16 cellular contexts compared by ENCODE assay signal in the genomic region with DNA sequence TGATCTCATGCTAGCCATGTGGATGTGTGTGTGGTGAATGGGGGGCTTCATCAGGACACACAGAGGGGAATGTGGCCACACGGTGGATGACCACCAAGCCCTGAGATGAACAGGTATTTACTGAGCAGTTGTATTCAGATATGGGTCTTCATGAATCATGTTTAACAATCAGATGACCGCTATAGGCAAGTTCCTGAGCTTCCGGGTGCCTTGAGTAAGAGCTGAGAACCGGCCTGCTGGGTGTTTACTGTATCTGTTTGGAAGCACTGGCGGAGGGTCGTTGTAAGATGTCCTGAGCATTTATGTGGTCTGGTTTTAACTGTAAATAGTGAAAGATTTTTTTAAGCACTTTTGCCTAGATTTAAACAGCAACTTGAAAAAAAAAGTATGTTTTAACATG. TPM values are rescaled to one million over a fixed set of nuclear protein-coding genes. Genes with fewer than 3 reads are reported as not detected.
DNase-seq lines count a peak whose midpoint lies in the region; ATAC-seq, FAIRE-seq and TF ChIP-seq lines count a peak whose summit lies in the region.
"Had no signal": no experiment of that assay in that cellular context is flagged by ENCODE, and none has a peak within 500 bp of the region (broad histone marks: within the 10 kb centered on the region; RNA-seq: fewer than 3 reads in every experiment).

No MANE protein-coding gene starts in this region.

- H2BK12ac ChIP-seq in trophoblast cell (ENCODE audit: low read length): no peak overlapping the region

- H3K36me3 Mint-ChIP-seq in activated CD8-positive, alpha-beta memory T cell treated with anti-CD3 and anti-CD28 coated beads, Interleukin-2, amount 10 ng/mL, durations not matched to agents 7 days and 5 days: peaks cover 6% of the 10 kb centered on the region
- peaks cover 22% of the 10 kb centered on the region for H3K36me3 Mint-ChIP-seq in astrocyte (ENCODE audit: low read depth, unreplicated experiment)

- H3K14ac ChIP-seq in trophoblast cell (ENCODE audit: low read length): no peak overlapping the region

- H4K91ac ChIP-seq in trophoblast cell (ENCODE audit: low read depth, low read length): no peak overlapping the region

- H2AFZ ChIP-seq in astrocyte (ENCODE audit: low read depth, low read length): no peak overlapping the region
- no peak overlapping the region for H2AFZ ChIP-seq in trophoblast cell (ENCODE audit: insufficient read depth, low read length, poor library complexity)
- H2AFZ ChIP-seq: GM23248 had no signal

- POLR2A ChIA-PET in A673 (lab: Charles Lee; ENCODE audit: low non-redundant PET): no interaction called here

- H3K27me3 Mint-ChIP-seq in activated CD8-positive, alpha-beta memory T cell treated with anti-CD3 and anti-CD28 coated beads, Interleukin-2, amount 10 ng/mL, durations not matched to agents 7 days and 5 days: no peaks in the 10 kb centered on the region
- no peaks in the 10 kb centered on the region for H3K27me3 Mint-ChIP-seq in astrocyte (ENCODE audit: low read depth, unreplicated experiment)
- H3K27me3 Mint-ChIP-seq: B cell; CD4-positive, alpha-beta T cell had no signal

- CTCF ChIA-PET in activated CD8-positive, alpha-beta memory T cell treated with anti-CD3 and anti-CD28 coated beads, Interleukin-2, amount 10 ng/mL, durations not matched to agents 7 days and 5 days (lab: Charles Lee): interaction anchor here (1.1 kb wide), 1 partner anchor 283 kb away, joined by 3 read pairs; no protein-coding TSS in a partner anchor
- CTCF ChIA-PET in A673 (lab: Charles Lee): interaction anchor here (0.6 kb wide), 1 partner anchor 45 kb away, joined by 3 read pairs; no protein-coding TSS in a partner anchor

- no peaks in the 10 kb centered on the region for H3K79me1 ChIP-seq in trophoblast cell (ENCODE audit: low read length)

- no peak overlapping the region for H3K27ac ChIP-seq in A673 (ENCODE audit: low read depth, low read length, poor library complexity, severe bottlenecking)
- H3K27ac ChIP-seq in astrocyte (ENCODE audit: low read depth, low read length): no peak overlapping the region
- no peak overlapping the region for H3K27ac ChIP-seq in trophoblast cell (ENCODE audit: low read depth, low read length)
- H3K27ac ChIP-seq: GM23248 had no signal

- peaks cover 31% of the 10 kb centered on the region for H3K36me3 ChIP-seq in A673 (ENCODE audit: insufficient read depth, low read length, poor library complexity, severe bottlenecking)
- peaks cover 2% of the 10 kb centered on the region for H3K36me3 ChIP-seq in astrocyte (ENCODE audit: insufficient read depth, low read length)
- H3K36me3 ChIP-seq in trophoblast cell (ENCODE audit: control insufficient read depth in 1 of 2, insufficient read depth in 2 of 2, low read length in 2 of 2): peaks cover 45 to 46% of the 10 kb centered on the region in 2 experiments

- H3K79me2 ChIP-seq in astrocyte (ENCODE audit: insufficient read depth, low read length) (no peaks in the 10 kb centered on the region), trophoblast cell (ENCODE audit: control insufficient read depth, insufficient read depth, low read length, poor library complexity) (no peaks in the 10 kb centered on the region)

- H3K4me3 ChIP-seq in A673 (ENCODE audit: low read depth, low read length, poor library complexity, severe bottlenecking) (no peak overlapping the region), astrocyte (ENCODE audit: insufficient read depth, low read depth, low read length) (no peak overlapping the region), trophoblast cell (ENCODE audit: low read depth, low read length) (no peak overlapping the region)
- H3K4me3 ChIP-seq: GM23248 had no signal

- H4K12ac ChIP-seq in trophoblast cell (ENCODE audit: low read depth, low read length): no peak overlapping the region

- H3K27ac Mint-ChIP-seq in activated CD8-positive, alpha-beta memory T cell treated with anti-CD3 and anti-CD28 coated beads, Interleukin-2, amount 10 ng/mL, durations not matched to agents 7 days and 5 days: no peak overlapping the region
- H3K27ac Mint-ChIP-seq in astrocyte (ENCODE audit: unreplicated experiment): no peak overlapping the region
- H3K27ac Mint-ChIP-seq: B cell; CD4-positive, alpha-beta T cell had no signal

- H3K4me3 Mint-ChIP-seq in activated CD8-positive, alpha-beta memory T cell treated with anti-CD3 and anti-CD28 coated beads, Interleukin-2, amount 10 ng/mL, durations not matched to agents 7 days and 5 days: no peak overlapping the region
- H3K4me3 Mint-ChIP-seq in astrocyte (ENCODE audit: unreplicated experiment): peak overlapping the region; percentile 6
- H3K4me3 Mint-ChIP-seq: B cell; CD4-positive, alpha-beta T cell had no signal

- no peak for ATAC-seq in activated CD8-positive, alpha-beta memory T cell treated with anti-CD3 and anti-CD28 coated beads, Interleukin-2, amount 10 ng/mL, durations not matched to agents 7 days and 5 days
- no peak for ATAC-seq in HG03280 (IDR thresholded peaks at IDR 0.05; ENCODE audit: unreplicated experiment)

- H3K4me2 ChIP-seq in astrocyte (ENCODE audit: low read length): no peak overlapping the region
- no peak overlapping the region for H3K4me2 ChIP-seq in trophoblast cell (ENCODE audit: low read length)

- H3K4me1 Mint-ChIP-seq in activated CD8-positive, alpha-beta memory T cell treated with anti-CD3 and anti-CD28 coated beads, Interleukin-2, amount 10 ng/mL, durations not matched to agents 7 days and 5 days: no peaks in the 10 kb centered on the region
- H3K4me1 Mint-ChIP-seq in astrocyte (ENCODE audit: low read depth, unreplicated experiment): no peaks in the 10 kb centered on the region
- H3K4me1 Mint-ChIP-seq: B cell had no signal

- H3K9me3 Mint-ChIP-seq in activated CD8-positive, alpha-beta memory T cell treated with anti-CD3 and anti-CD28 coated beads, Interleukin-2, amount 10 ng/mL, durations not matched to agents 7 days and 5 days (ENCODE audit: low read depth): no peaks in the 10 kb centered on the region
- no peaks in the 10 kb centered on the region for H3K9me3 Mint-ChIP-seq in astrocyte (ENCODE audit: unreplicated experiment)
- H3K9me3 Mint-ChIP-seq: CD4-positive, alpha-beta T cell had no signal

- H2BK5ac ChIP-seq in trophoblast cell (ENCODE audit: low read depth, low read length, poor library complexity): no peak overlapping the region

- no peak overlapping the region for H3K9ac ChIP-seq in astrocyte (ENCODE audit: low read length)
- no peak overlapping the region for H3K9ac ChIP-seq in trophoblast cell (ENCODE audit: low read length)
- H3K9ac ChIP-seq: GM23248 had no signal

- DNase-seq in activated CD8-positive, alpha-beta memory T cell treated with anti-CD3 and anti-CD28 coated beads, Interleukin-2, amount 50 U/mL, for 48 hours: peak; percentile 25
- DNase-seq in activated CD8-positive, alpha-beta memory T cell treated with anti-CD3 and anti-CD28 coated beads, Interleukin-2, amount 10 ng/mL, durations not matched to agents 7 days and 5 days: no peak
- DNase-seq in A673 (ENCODE audit: low spot score) (no peak), astrocyte (ENCODE audit: low read depth) (no peak), trophoblast cell (peak; percentile 57 to 62)
- no peak for DNase-seq in activated CD4-positive, alpha-beta T cell treated with anti-CD3 and anti-CD28 coated beads for 48 hours
- DNase-seq: 8988T; C1 segment of cervical spinal cord; Calu3; CD4-positive, alpha-beta T cell; DMS 273 treated with DMSO at 0.1 percent for 48 hours; GM23248; IMR-90 had no signal

- FAIRE-seq in astrocyte (lab: Jason Lieb, UNC): no peak
- FAIRE-seq: H54 had no signal

- no peak overlapping the region for H2AK5ac ChIP-seq in trophoblast cell (ENCODE audit: low read length)

- no peaks in the 10 kb centered on the region for H3K4me1 ChIP-seq in A673 (ENCODE audit: insufficient read depth, low read length, poor library complexity, severe bottlenecking)
- H3K4me1 ChIP-seq in astrocyte (ENCODE audit: insufficient read depth, low read length): no peaks in the 10 kb centered on the region
- H3K4me1 ChIP-seq in trophoblast cell (ENCODE audit: control insufficient read depth in 1 of 2, insufficient read depth in 2 of 2, low read length in 2 of 2): no peaks in the 10 kb centered on the region

- H3K27me3 ChIP-seq in A673 (replicated peaks; ENCODE audit: insufficient read depth, low read depth, low read length, poor library complexity): no peaks in the 10 kb centered on the region
- H3K27me3 ChIP-seq in astrocyte (ENCODE audit: insufficient read depth, low read length): no peaks in the 10 kb centered on the region
- no peaks in the 10 kb centered on the region for H3K27me3 ChIP-seq in trophoblast cell (ENCODE audit: insufficient read depth, low read length)

- H3K23ac ChIP-seq in trophoblast cell (ENCODE audit: low read length): no peak overlapping the region

- intact Hi-C loops in A673 (cut with micrococcal nuclease; ENCODE audit: unreplicated experiment): loop anchor here (10.0 kb wide), 1 partner anchor 119 kb away; the partner anchor contains the start of gene TET3

- H2BK120ac ChIP-seq in trophoblast cell (ENCODE audit: insufficient read depth, low read length, poor library complexity): no peak overlapping the region

- H4K20me1 ChIP-seq in astrocyte (ENCODE audit: insufficient read depth, low read length): peaks cover 7% of the 10 kb centered on the region

- WGBS in trophoblast cell (ENCODE audit: extremely low coverage, insufficient coverage, insufficient read length): no CpG with 5 or more reads among the region's 6 CpGs

- H3K18ac ChIP-seq in trophoblast cell (ENCODE audit: low read length): no peak overlapping the region

- no peak overlapping the region for H4K8ac ChIP-seq in trophoblast cell (ENCODE audit: low read depth, low read length)

- H3K4ac ChIP-seq in trophoblast cell (ENCODE audit: low read depth, low read length): no peak overlapping the region

- no peaks in the 10 kb centered on the region for H3K9me3 ChIP-seq in A673 (ENCODE audit: low read depth, low read length, poor library complexity, severe bottlenecking)
- no peaks in the 10 kb centered on the region for H3K9me3 ChIP-seq in astrocyte (ENCODE audit: insufficient read depth, low read depth, low read length)
- no peaks in the 10 kb centered on the region for H3K9me3 ChIP-seq in trophoblast cell (ENCODE audit: insufficient read depth, low read depth, low read length)

- TF ChIP-seq CTCF in A673 (conservative IDR thresholded peaks at IDR 0.05; ENCODE audit: low read depth, low read length): no peak
- TF ChIP-seq CTCF in astrocyte (IDR thresholded peaks at IDR 0.05; ENCODE audit: insufficient read depth, low read depth, low read length): no peak

- TSS peak; percentile 9 for BruUV-seq in A673 (replicated peaks; lab: Mats Ljungman, UMichigan)

RNA-seq across cellular contexts. Expression of gene BOLA3, which starts 43.9 kb away (rescaled TPM):
- total RNA-seq in activated CD8-positive, alpha-beta memory T cell treated with anti-CD3 and anti-CD28 coated beads, Interleukin-2, amount 10 ng/mL, durations not matched to agents 7 days and 5 days: 10 to 100 TPM; 69.5 to 76.1 TPM
- 55.9 and 71.9 TPM in 2 replicates for total RNA-seq in A673 (2021)
- total RNA-seq in astrocyte: 42.4 and 48.8 TPM in 2 replicates
- polyA plus RNA-seq in trophoblast cell (2013): 41.3 and 45.1 TPM in 2 replicates

Comparison
In these comparisons a context has a peak if more than half of its experiments do, and no peak if none do; other contexts are left out.
1. DNase-seq: peak in activated CD8-positive, alpha-beta memory T cell treated with anti-CD3 and anti-CD28 coated beads, Interleukin-2, amount 50 U/mL, for 48 hours (single experiment) and trophoblast cell (2 of 2); none in activated CD8-positive, alpha-beta memory T cell treated with anti-CD3 and anti-CD28 coated beads, Interleukin-2, amount 10 ng/mL, durations not matched to agents 7 days and 5 days (single experiment), A673 (single experiment), astrocyte (single experiment) and activated CD4-positive, alpha-beta T cell treated with anti-CD3 and anti-CD28 coated beads for 48 hours (single experiment).